ENCODE assay signal across 29 cellular contexts in genomic region chr10:51201947-51202346, GRCh38.
"Had no signal": no experiment of that assay in that cellular context is flagged by ENCODE, and none has a peak within 500 bp of the region (broad histone marks: within the 10 kb centered on the region; RNA-seq: fewer than 3 reads in every experiment).

No MANE protein-coding gene starts in this region.

- DNase-seq: activated CD4-positive, alpha-beta memory T cell treated with anti-CD3 and anti-CD28 coated beads for 36 hours; activated CD4-positive, alpha-beta T cell treated with anti-CD3 and anti-CD28 coated beads for 36 hours; activated CD4-positive, alpha-beta T cell treated with anti-CD3 and anti-CD28 coated beads, Interleukin-2, amount 10 ng/mL, durations not matched to agents 24 days and 14 days; activated CD4-positive, CD25-positive, alpha-beta regulatory T cell; activated CD4-positive, CD25-positive, alpha-beta regulatory T cell treated with anti-CD3 and anti-CD28 coated beads, Interleukin-2, amount 50 U/mL, for 72 hours; activated CD8-positive, alpha-beta memory T cell treated with anti-CD3 and anti-CD28 coated beads, Interleukin-2, amount 10 ng/mL, durations not matched to agents 7 days and 5 days; activated CD8-positive, alpha-beta memory T cell treated with anti-CD3 and anti-CD28 coated beads, Interleukin-2, amount 50 U/mL, for 4 hours; activated CD8-positive, alpha-beta T cell treated with anti-CD3 and anti-CD28 coated beads, Interleukin-2, amount 10 ng/mL, durations not matched to agents 7 days and 5 days; activated effector memory CD4-positive, alpha-beta T cell treated with anti-CD3 and anti-CD28 coated beads, Interleukin-2, amount 50 U/mL, for 16 hours; activated naive CD4-positive, alpha-beta T cell treated with anti-CD3 and anti-CD28 coated beads for 36 hours; activated naive CD8-positive, alpha-beta T cell treated with anti-CD3 and anti-CD28 coated beads for 36 hours; activated naive CD8-positive, alpha-beta T cell treated with anti-CD3 and anti-CD28 coated beads, Interleukin-2, amount 50 U/mL, for 24 hours; activated T-cell treated with anti-CD3 and anti-CD28 coated beads, Interleukin-2, amount 50 U/mL, for 1 hour; activated T-cell treated with anti-CD3 and anti-CD28 coated beads, Interleukin-2, amount 50 U/mL, for 48 hours; adrenal gland; amygdala; aorta; central memory CD4-positive, alpha-beta T cell; cerebellar nuclear complex; dorsolateral prefrontal cortex; effector memory CD4-positive, alpha-beta T cell; endodermal cell; foreskin fibroblast; head of caudate nucleus; T-helper 2 cell had no signal

- H3K36me3 ChIP-seq: adrenal gland, breast epithelium, cardiac muscle cell had no signal

- H3K27ac ChIP-seq: adrenal gland, breast epithelium, cardiac muscle cell, coronary artery, dorsolateral prefrontal cortex had no signal

- H3K9me3 ChIP-seq: adrenal gland, breast epithelium had no signal

- H3K27me3 ChIP-seq: adrenal gland, breast epithelium, cardiac muscle cell, dorsolateral prefrontal cortex had no signal

- H3K4me3 ChIP-seq: adrenal gland, breast epithelium, cardiac muscle cell, coronary artery, dorsolateral prefrontal cortex had no signal

- H3K4me1 ChIP-seq: adrenal gland, breast epithelium had no signal

- ATAC-seq: activated CD4-positive, alpha-beta T cell treated with anti-CD3 and anti-CD28 coated beads for 36 hours; activated CD8-positive, alpha-beta memory T cell treated with anti-CD3 and anti-CD28 coated beads, Interleukin-2, amount 10 ng/mL, durations not matched to agents 7 days and 5 days; activated CD8-positive, alpha-beta T cell treated with anti-CD3 and anti-CD28 coated beads, Interleukin-2, amount 10 ng/mL, durations not matched to agents 7 days and 5 days; activated naive CD8-positive, alpha-beta T cell treated with anti-CD3 and anti-CD28 coated beads, Interleukin-2, amount 50 U/mL, for 24 hours; esophagus mucosa had no signal
